Comparison of ENCODE assay signal across 9 cellular contexts in the genomic region with DNA sequence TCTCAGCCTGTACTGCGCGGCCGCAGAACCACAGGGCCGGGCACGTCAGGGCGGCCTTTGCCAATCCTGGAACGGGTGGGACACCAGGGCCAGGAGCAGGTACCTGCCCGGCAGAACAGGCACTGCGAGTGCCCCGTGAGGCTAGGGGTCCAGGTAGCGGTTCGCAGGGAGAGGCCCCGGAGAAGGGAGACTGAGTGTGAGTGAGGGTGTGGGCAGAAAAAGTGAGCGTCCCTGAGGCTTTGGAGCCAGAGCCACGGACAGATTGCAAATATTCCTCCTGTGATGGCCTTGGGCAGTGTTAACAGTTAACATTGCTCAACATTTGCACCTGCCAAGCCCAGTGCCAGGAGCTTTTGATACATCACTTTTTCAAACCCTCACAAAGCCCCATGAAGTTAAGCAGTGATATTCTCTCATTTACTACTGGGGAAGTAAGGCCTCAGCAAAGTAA. TPM values are rescaled to one million over a fixed set of nuclear protein-coding genes. Genes with fewer than 3 reads are reported as not detected.
DNase-seq lines count a peak whose midpoint lies in the region; ATAC-seq and TF ChIP-seq lines count a peak whose summit lies in the region.
"Had no signal": no experiment of that assay in that cellular context is flagged by ENCODE, and none has a peak within 500 bp of the region (broad histone marks: within the 10 kb centered on the region; RNA-seq: fewer than 3 reads in every experiment).

No MANE protein-coding gene starts in this region.

- DNase-seq in DMS53 (lab: John Stamatoyannopoulos, UW) (peak; percentile 62), WTC11 (ENCODE audit: low spot score) (no peak), skeletal muscle cell (ENCODE audit: low read depth) (no peak), GM10248 (ENCODE audit: extremely low spot score) (no peak), activated gamma-delta T cell treated with Interleukin-2 at 50 U/mL for 16 hours (no peak), erythroblast (lab: John Stamatoyannopoulos, UW) (no peak)
- DNase-seq in activated CD4-positive, CD25-positive, alpha-beta regulatory T cell (lab: John Stamatoyannopoulos, UW), result no peak

- no peak overlapping the region for H3K27ac Mint-ChIP-seq in WTC11

- TF ChIP-seq CTCF in WTC11 (IDR thresholded peaks at IDR 0.05), result no peak
- no peak for TF ChIP-seq CTCF in GM10248 (IDR thresholded peaks at IDR 0.05; ENCODE audit: control extremely low read depth, extremely low read depth, low read depth, missing control alignments)

- peak overlapping the region; percentile 88 for H3K4me3 Mint-ChIP-seq in WTC11

- H3K4me1 Mint-ChIP-seq in WTC11, result peaks cover 15% of the 10 kb centered on the region; the same call in 1 of the 2 replicates

- POLR2A ChIA-PET in WTC11 (lab: Charles Lee), result interaction anchor here (0.7 to 2.4 kb wide), 6 partner anchors 18 to 1325 kb away, joined by 4 to 8 read pairs (median 6); a partner anchor contains a TSS
- POLR2A ChIA-PET in GM10248 (lab: Yijun Ruan, JAX), result no interaction called here

- CTCF ChIA-PET in WTC11 (lab: Charles Lee) (interaction anchor here (0.9 to 1.9 kb wide), 10 partner anchors 11 to 182 kb away, joined by 3 to 13 read pairs (median 4); a partner anchor contains a TSS), GM10248 (lab: Yijun Ruan, JAX) (interaction anchor here (1.1 kb wide), 1 partner anchor 41 kb away, joined by 3 read pairs; no protein-coding TSS in a partner anchor)

- H3K36me3 Mint-ChIP-seq in WTC11, result no peaks in the 10 kb centered on the region

- peaks cover 36% of the 10 kb centered on the region for H3K27me3 Mint-ChIP-seq in WTC11 (ENCODE audit: low read depth)

- H3K4me3 ChIP-seq in iPS-11a (ENCODE audit: low read depth, low read length), result peak overlapping the region; percentile 61
- H3K4me3 ChIP-seq in skeletal muscle cell (ENCODE audit: low read depth, low read length), result peak overlapping the region; percentile 44
- H3K4me3 ChIP-seq: SK-N-MC had no signal

- no peak for ATAC-seq in WTC11

- H3K9me3 Mint-ChIP-seq in WTC11, result no peaks in the 10 kb centered on the region

- no peak for TF ChIP-seq POLR2A in erythroblast (IDR thresholded peaks at IDR 0.05; ENCODE audit: low read length)

TF ChIP-seq in WTC11, 78 proteins besides CTCF, POLR2A, EP300 and RAD21:
- TF ChIP-seq, protein P1, sequence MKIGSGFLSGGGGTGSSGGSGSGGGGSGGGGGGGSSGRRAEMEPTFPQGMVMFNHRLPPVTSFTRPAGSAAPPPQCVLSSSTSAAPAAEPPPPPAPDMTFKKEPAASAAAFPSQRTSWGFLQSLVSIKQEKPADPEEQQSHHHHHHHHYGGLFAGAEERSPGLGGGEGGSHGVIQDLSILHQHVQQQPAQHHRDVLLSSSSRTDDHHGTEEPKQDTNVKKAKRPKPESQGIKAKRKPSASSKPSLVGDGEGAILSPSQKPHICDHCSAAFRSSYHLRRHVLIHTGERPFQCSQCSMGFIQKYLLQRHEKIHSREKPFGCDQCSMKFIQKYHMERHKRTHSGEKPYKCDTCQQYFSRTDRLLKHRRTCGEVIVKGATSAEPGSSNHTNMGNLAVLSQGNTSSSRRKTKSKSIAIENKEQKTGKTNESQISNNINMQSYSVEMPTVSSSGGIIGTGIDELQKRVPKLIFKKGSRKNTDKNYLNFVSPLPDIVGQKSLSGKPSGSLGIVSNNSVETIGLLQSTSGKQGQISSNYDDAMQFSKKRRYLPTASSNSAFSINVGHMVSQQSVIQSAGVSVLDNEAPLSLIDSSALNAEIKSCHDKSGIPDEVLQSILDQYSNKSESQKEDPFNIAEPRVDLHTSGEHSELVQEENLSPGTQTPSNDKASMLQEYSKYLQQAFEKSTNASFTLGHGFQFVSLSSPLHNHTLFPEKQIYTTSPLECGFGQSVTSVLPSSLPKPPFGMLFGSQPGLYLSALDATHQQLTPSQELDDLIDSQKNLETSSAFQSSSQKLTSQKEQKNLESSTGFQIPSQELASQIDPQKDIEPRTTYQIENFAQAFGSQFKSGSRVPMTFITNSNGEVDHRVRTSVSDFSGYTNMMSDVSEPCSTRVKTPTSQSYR (CRISPR knock-in tag; IDR thresholded peaks at IDR 0.05), result no peak
- peak; percentile 46; the same call in 1 of the 2 replicates for TF ChIP-seq GABPB1 (CRISPR knock-in tag; IDR thresholded peaks at IDR 0.05)
- TF ChIP-seq, protein P2, sequence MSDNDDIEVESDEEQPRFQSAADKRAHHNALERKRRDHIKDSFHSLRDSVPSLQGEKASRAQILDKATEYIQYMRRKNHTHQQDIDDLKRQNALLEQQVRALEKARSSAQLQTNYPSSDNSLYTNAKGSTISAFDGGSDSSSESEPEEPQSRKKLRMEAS (CRISPR knock-in tag; IDR thresholded peaks at IDR 0.05), result peak; percentile 3; the same call in 1 of the 2 replicates

RNA-seq across cellular contexts. Expression of a gene that starts 0.5 kb away (rescaled TPM):
- total RNA-seq in WTC11 (2021), result 1.6 to 2.7 TPM (median 2.0 TPM) in 3 replicates

RNA-seq across cellular contexts. Expression of a gene that starts 17.9 kb away (rescaled TPM):
- total RNA-seq in WTC11 (2021), result 8.2 to 12.6 TPM (median 11.7 TPM) in 3 replicates

RNA-seq across cellular contexts. Expression of a gene that starts 23.3 kb away (rescaled TPM):
- total RNA-seq in WTC11 (2021), result 47.5 to 52.7 TPM (median 49.0 TPM) in 3 replicates

RNA-seq across cellular contexts. Expression of a gene that starts 31.8 kb away (rescaled TPM):
- total RNA-seq in WTC11 (2021), result 67.0 to 88.7 TPM (median 86.5 TPM) in 3 replicates

RNA-seq across cellular contexts. Expression of a gene that starts 45.2 kb away (rescaled TPM):
- not detected in 3 replicates for total RNA-seq in WTC11 (2021)
